In genomic region chr18:22088029-22088428, GRCh38 we compare ENCODE assay signal across 32 cellular contexts.
DNase-seq lines count a peak whose midpoint lies in the region; ATAC-seq, FAIRE-seq and TF ChIP-seq lines count a peak whose summit lies in the region.
"Had no signal": no experiment of that assay in that cellular context is flagged by ENCODE, and none has a peak within 500 bp of the region (broad histone marks: within the 10 kb centered on the region; RNA-seq: fewer than 3 reads in every experiment).

No MANE protein-coding gene starts in this region.

- no peaks in the 10 kb centered on the region for H3K79me2 ChIP-seq in HepG2 (ENCODE audit: insufficient read depth, low read length)

- FAIRE-seq in HepG2 (lab: Jason Lieb, UNC), result no peak
- FAIRE-seq: GM19239, TTC549 had no signal

- no peak for TF ChIP-seq EP300 in HepG2 (IDR thresholded peaks at IDR 0.05; ENCODE audit: low read depth in 2 of 2, low read length in 2 of 2)
- TF ChIP-seq EP300 in HepG2 (CRISPR knock-in tag; IDR thresholded peaks at IDR 0.05; ENCODE audit: borderline replicate concordance), result no peak

- POLR2A ChIA-PET in HepG2 (lab: Yijun Ruan, JAX), result no interaction called here

- peaks cover 23% of the 10 kb centered on the region for H3K4me1 Mint-ChIP-seq in progenitor cell of endocrine pancreas (ENCODE audit: low read depth)
- H3K4me1 Mint-ChIP-seq: naive thymus-derived CD8-positive, alpha-beta T cell; stimulated activated effector memory CD8-positive, alpha-beta T cell treated with anti-CD3 and anti-CD28 coated beads, Interleukin-12 subunit alpha, Interleukin-12 subunit beta, amount 100 ng/mL, for 72 hours had no signal

- in situ Hi-C loops in HepG2 (cut with HindIII; ENCODE audit: extremely low pct_ligation_motif_present, low pct_unique_long_range_greater_than_20kb), result no loop called here
- in situ Hi-C loops in ACHN (cut with HindIII; ENCODE audit: low pct_ligation_motif_present, low pct_unique_long_range_greater_than_20kb, low sequenced_read_pairs), result no loop called here

- intact Hi-C loops in adrenal gland (cut with DNase I), result no loop called here
- intact Hi-C loops in HepG2 (cut with micrococcal nuclease; ENCODE audit: unreplicated experiment), result no loop called here

- no peaks in the 10 kb centered on the region for H3K4me1 ChIP-seq in adrenal gland (replicated peaks in 1 of 2)
- peaks cover 37% of the 10 kb centered on the region for H3K4me1 ChIP-seq in HepG2 (ENCODE audit: insufficient read depth, low read length)
- H3K4me1 ChIP-seq: BLaER1 treated with 17β-estradiol and CSF1 and Interleukin-3, amounts not matched to agents 10 nM and 100 nM had no signal

- H3K36me3 Mint-ChIP-seq in progenitor cell of endocrine pancreas (ENCODE audit: insufficient read depth), result no peaks in the 10 kb centered on the region
- H3K36me3 Mint-ChIP-seq: activated CD4-positive, alpha-beta memory T cell treated with anti-CD3 and anti-CD28 coated beads for 36 hours; naive thymus-derived CD8-positive, alpha-beta T cell; stimulated activated effector memory CD8-positive, alpha-beta T cell treated with anti-CD3 and anti-CD28 coated beads, Interleukin-12 subunit alpha, Interleukin-12 subunit beta, amount 100 ng/mL, for 72 hours had no signal

- BruUV-seq in HepG2 (replicated peaks; lab: Mats Ljungman, UMichigan), result no TSS peak

- H3K9me3 ChIP-seq in adrenal gland (replicated peaks in 1 of 3) (no peaks in the 10 kb centered on the region), HepG2 (ENCODE audit: low read length) (no peaks in the 10 kb centered on the region)
- H3K9me3 ChIP-seq: BLaER1 treated with 17β-estradiol and CSF1 and Interleukin-3, amounts not matched to agents 10 nM and 100 nM had no signal

- WGBS in adrenal gland, 4 donors, result 62 to 82% (median 71%) methylated on average over 2 to 7 of the region's 7 CpGs
- 31% methylated on average over 7 of the region's 7 CpGs for WGBS in HepG2 (ENCODE audit: low lambda C conversion rate)

- ATAC-seq in HepG2 (no peak), GM19455 (IDR thresholded peaks at IDR 0.05; ENCODE audit: unreplicated experiment) (no peak)
- ATAC-seq: activated CD4-positive, CD25-positive, alpha-beta regulatory T cell treated with anti-CD3 and anti-CD28 coated beads, Interleukin-2, amount 50 U/mL, for 24 hours; naive thymus-derived CD8-positive, alpha-beta T cell; stimulated activated effector memory CD8-positive, alpha-beta T cell treated with anti-CD3 and anti-CD28 coated beads, Interleukin-12 subunit alpha, Interleukin-12 subunit beta, amount 100 ng/mL, for 72 hours had no signal

- H3K4me3 ChIP-seq in adrenal gland (no peak overlapping the region), fibroblast of mammary gland (ENCODE audit: control insufficient read depth, low read depth, low read length) (no peak overlapping the region), HepG2 (replicated peaks in 1 of 3; ENCODE audit: insufficient read depth in 1 of 3, low read depth in 2 of 3, low read length in 3 of 3) (no peak overlapping the region)
- H3K4me3 ChIP-seq: BLaER1 treated with 17β-estradiol and CSF1 and Interleukin-3, amounts not matched to agents 10 nM and 100 nM; cardiac muscle cell; SK-N-MC had no signal

- H3K27me3 ChIP-seq in adrenal gland (no peaks in the 10 kb centered on the region), HepG2 (ENCODE audit: control insufficient read depth in 1 of 2, insufficient read depth in 2 of 2, low read length in 2 of 2) (no peaks in the 10 kb centered on the region)
- H3K27me3 ChIP-seq: BLaER1 treated with 17β-estradiol and CSF1 and Interleukin-3, amounts not matched to agents 10 nM and 100 nM; cardiac muscle cell had no signal

- H3K36me3 ChIP-seq in adrenal gland (replicated peaks in 1 of 2) (no peaks in the 10 kb centered on the region), HepG2 (replicated peaks in 1 of 2; ENCODE audit: control insufficient read depth in 1 of 2, insufficient read depth in 2 of 2, low read length in 2 of 2) (no peaks in the 10 kb centered on the region)
- H3K36me3 ChIP-seq: BLaER1 treated with 17β-estradiol and CSF1 and Interleukin-3, amounts not matched to agents 10 nM and 100 nM; cardiac muscle cell had no signal

- H3K9me3 Mint-ChIP-seq in progenitor cell of endocrine pancreas (ENCODE audit: low read depth), result no peaks in the 10 kb centered on the region
- H3K9me3 Mint-ChIP-seq: activated CD4-positive, alpha-beta memory T cell treated with anti-CD3 and anti-CD28 coated beads for 36 hours; H9; stimulated activated effector memory CD8-positive, alpha-beta T cell treated with anti-CD3 and anti-CD28 coated beads, Interleukin-12 subunit alpha, Interleukin-12 subunit beta, amount 100 ng/mL, for 72 hours had no signal

- peak in 6 of 7 donors; percentile 51 to 73 (median 68) for DNase-seq in adrenal gland
- DNase-seq in fibroblast of mammary gland (ENCODE audit: low read depth), result peak; percentile 6
- no peak for DNase-seq in HepG2 (ENCODE audit: low spot score)
- DNase-seq in progenitor cell of endocrine pancreas (ENCODE audit: low spot score, unreplicated experiment), result no peak
- no peak for DNase-seq in NCI-H2081 (lab: John Stamatoyannopoulos, UW)
- DNase-seq in NK-92 (lab: John Stamatoyannopoulos, UW; ENCODE audit: unreplicated experiment), result no peak
- DNase-seq in ACHN, result no peak
- DNase-seq: activated CD4-positive, alpha-beta memory T cell treated with anti-CD3 and anti-CD28 coated beads for 36 hours; activated CD8-positive, alpha-beta memory T cell treated with anti-CD3 and anti-CD28 coated beads, Interleukin-2, amount 50 U/mL, for 4 hours; activated naive CD4-positive, alpha-beta T cell treated with anti-CD3 and anti-CD28 coated beads, Interleukin-2, amount 50 U/mL, for 16 hours; anterior cingulate cortex; cortex of kidney; DMS79 treated with DMSO at 0.1 percent for 48 hours; GF-D8; H9; naive thymus-derived CD8-positive, alpha-beta T cell; NCI-H1105; NCI-H2029; NCI-H774; right cardiac atrium; stimulated activated CD4-positive, alpha-beta T cell treated with anti-CD3 and anti-CD28 coated beads, Interleukin-12 subunit alpha, Interleukin-12 subunit beta, amount 100 ng/mL, for 4 hours; stimulated activated CD4-positive, alpha-beta T cell treated with anti-CD3 and anti-CD28 coated beads, Interleukin-4, amount 100 ng/mL, for 1 hour; substantia nigra had no signal

- TF ChIP-seq CTCF in adrenal gland (IDR thresholded peaks at IDR 0.05) (no peak), fibroblast of mammary gland (conservative IDR thresholded peaks at IDR 0.05; ENCODE audit: control insufficient read depth, insufficient read depth, low read depth, low read length) (no peak), HepG2 (CRISPR knock-in tag; IDR thresholded peaks at IDR 0.05) (no peak), progenitor cell of endocrine pancreas (IDR thresholded peaks at IDR 0.05; ENCODE audit: unreplicated experiment) (no peak)

- TF ChIP-seq POLR2A in adrenal gland (IDR thresholded peaks at IDR 0.05), result no peak
- no peak for TF ChIP-seq POLR2A in HepG2 (IDR thresholded peaks at IDR 0.05; ENCODE audit: insufficient read depth in 1 of 2, low read depth in 2 of 2, low read length in 2 of 2)

- no peak overlapping the region for H3K4me3 Mint-ChIP-seq in progenitor cell of endocrine pancreas (ENCODE audit: low read depth)
- H3K4me3 Mint-ChIP-seq: activated CD4-positive, alpha-beta memory T cell treated with anti-CD3 and anti-CD28 coated beads for 36 hours; H9; naive thymus-derived CD8-positive, alpha-beta T cell; stimulated activated effector memory CD8-positive, alpha-beta T cell treated with anti-CD3 and anti-CD28 coated beads, Interleukin-12 subunit alpha, Interleukin-12 subunit beta, amount 100 ng/mL, for 72 hours had no signal

- peak overlapping the region; percentile 15 for H3K27ac Mint-ChIP-seq in progenitor cell of endocrine pancreas
- H3K27ac Mint-ChIP-seq: activated CD4-positive, alpha-beta memory T cell treated with anti-CD3 and anti-CD28 coated beads for 36 hours; stimulated activated effector memory CD8-positive, alpha-beta T cell treated with anti-CD3 and anti-CD28 coated beads, Interleukin-12 subunit alpha, Interleukin-12 subunit beta, amount 100 ng/mL, for 72 hours had no signal

- H3K27me3 Mint-ChIP-seq in progenitor cell of endocrine pancreas, result no peaks in the 10 kb centered on the region

- H3K9ac ChIP-seq in HepG2 (ENCODE audit: insufficient read depth, low read depth, low read length), result no peak overlapping the region
- H3K9ac ChIP-seq: BLaER1 treated with 17β-estradiol and CSF1 and Interleukin-3, amounts not matched to agents 10 nM and 100 nM had no signal

- no peak overlapping the region for H3K4me2 ChIP-seq in HepG2 (ENCODE audit: low read depth, low read length)
- H3K4me2 ChIP-seq: BLaER1 treated with 17β-estradiol and CSF1 and Interleukin-3, amounts not matched to agents 10 nM and 100 nM had no signal

- H4K20me1 ChIP-seq in HepG2 (ENCODE audit: insufficient read depth, low read length), result no peaks in the 10 kb centered on the region
- H4K20me1 ChIP-seq: BLaER1 treated with 17β-estradiol and CSF1 and Interleukin-3, amounts not matched to agents 10 nM and 100 nM had no signal

- CTCF ChIA-PET in HepG2 (lab: Yijun Ruan, JAX; ENCODE audit: low intra/inter-chr PET ratio, low total read pairs), result no interaction called here

- TF ChIP-seq RAD21 in HepG2 (CRISPR knock-in tag; IDR thresholded peaks at IDR 0.05), result no peak

- H3K27ac ChIP-seq in adrenal gland (no peak overlapping the region), HepG2 (ENCODE audit: extremely low read length, insufficient read depth, low read length) (no peak overlapping the region)
- H3K27ac ChIP-seq: BLaER1 treated with 17β-estradiol and CSF1 and Interleukin-3, amounts not matched to agents 10 nM and 100 nM; RWPE1; SK-N-MC had no signal

- H2AFZ ChIP-seq in HepG2 (ENCODE audit: low read length), result no peak overlapping the region

TF ChIP-seq in HepG2, 621 proteins besides CTCF, POLR2A, EP300 and RAD21:
- TF ChIP-seq SP2 (CRISPR knock-in tag; IDR thresholded peaks at IDR 0.05) (no peak), CEBPB (IDR thresholded peaks at IDR 0.05; ENCODE audit: borderline replicate concordance, low read depth, low read length) (peak; percentile 47; the same call in 1 of the 2 replicates), CEBPG (CRISPR knock-in tag; IDR thresholded peaks at IDR 0.05) (0 out of 2 replicates have a peak, but pooled peaks have one; percentile 21)
TF ChIP-seq in HepG2: peak in this region for 2.

Comparison
In these comparisons a context has a peak if more than half of its experiments do, and no peak if none do; other contexts are left out.
1. DNase-seq: peak in adrenal gland (6 of 7) and fibroblast of mammary gland (single experiment); none in HepG2 (single experiment), progenitor cell of endocrine pancreas (single experiment), NCI-H2081 (0 of 2), NK-92 (single experiment) and ACHN (single experiment).